Comparison of ENCODE assay signal across 23 cellular contexts in the genomic region with DNA sequence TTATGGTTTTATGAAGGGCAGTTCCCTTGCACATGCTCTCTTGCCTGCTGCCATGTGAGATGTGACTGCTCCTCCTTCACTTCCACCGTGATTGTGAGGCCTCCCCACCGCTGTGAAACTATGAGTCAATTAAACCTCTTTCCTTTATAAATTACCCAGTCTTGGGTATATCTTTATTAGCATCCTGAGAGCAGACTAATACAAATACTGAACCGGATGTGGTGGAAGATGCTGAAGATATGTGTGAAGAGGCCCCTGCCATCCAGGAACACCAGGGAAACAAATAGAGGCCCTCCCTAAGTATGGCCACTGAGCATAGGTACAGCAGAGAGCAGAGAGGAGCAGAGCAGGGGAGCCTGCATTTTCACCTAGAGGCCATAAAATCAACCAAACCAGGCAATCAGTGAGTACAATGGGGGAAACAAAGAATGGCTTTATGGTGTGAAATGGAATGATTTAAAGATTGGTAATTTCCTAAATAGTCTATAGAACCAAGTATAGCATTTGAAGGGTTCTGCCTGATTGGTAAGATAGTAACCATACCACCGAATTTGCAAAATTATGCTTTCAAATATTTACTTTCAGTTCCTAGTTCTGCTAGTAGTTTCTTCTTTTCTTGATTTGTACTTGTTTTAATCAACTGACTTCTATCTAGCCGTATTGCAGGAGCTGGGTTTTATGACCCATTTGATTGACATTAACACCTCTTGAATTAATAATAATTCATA.
DNase-seq lines count a peak whose midpoint lies in the region; ATAC-seq, FAIRE-seq and TF ChIP-seq lines count a peak whose summit lies in the region.
"Had no signal": no experiment of that assay in that cellular context is flagged by ENCODE, and none has a peak within 500 bp of the region (broad histone marks: within the 10 kb centered on the region; RNA-seq: fewer than 3 reads in every experiment).

No MANE protein-coding gene starts in this region.

- no peaks in the 10 kb centered on the region for H3K79me2 ChIP-seq in MM.1S (ENCODE audit: low read length)

- no peak for ATAC-seq in activated CD8-positive, alpha-beta T cell treated with anti-CD3 and anti-CD28 coated beads for 36 hours
- no peak for ATAC-seq in activated CD8-positive, alpha-beta T cell treated with anti-CD3 and anti-CD28 coated beads, Interleukin-2, amount 10 ng/mL, durations not matched to agents 7 days and 5 days
- ATAC-seq in stimulated activated naive B cell treated with anti-CD40 and anti-IgM and Interleukin-4, amounts not matched to agents 10 μg/mL and 1 μg/mL and 100 μg/mL, for 72 hours (replicated peaks) = peak; percentile 45 to 70
- no peak for ATAC-seq in GM18511 (IDR thresholded peaks at IDR 0.05; ENCODE audit: unreplicated experiment)
- ATAC-seq in pancreas = no peak
- ATAC-seq: GM12878, PC-3, SK-N-SH treated with all-trans-retinoic acid at 6 μM for 48 hours had no signal

- H3K4me3 Mint-ChIP-seq in activated CD8-positive, alpha-beta T cell treated with anti-CD3 and anti-CD28 coated beads for 36 hours = no peak overlapping the region
- H3K4me3 Mint-ChIP-seq in activated CD8-positive, alpha-beta T cell treated with anti-CD3 and anti-CD28 coated beads, Interleukin-2, amount 10 ng/mL, durations not matched to agents 7 days and 5 days = no peak overlapping the region
- H3K4me3 Mint-ChIP-seq in stimulated activated naive B cell treated with anti-CD40 and anti-IgM and Interleukin-4, amounts not matched to agents 10 μg/mL and 1 μg/mL and 100 μg/mL, for 72 hours = no peak overlapping the region
- H3K4me3 Mint-ChIP-seq in activated naive CD4-positive, alpha-beta T cell treated with anti-CD3 and anti-CD28 coated beads, Interleukin-2, amount 10 ng/mL, durations not matched to agents 7 days and 5 days = no peak overlapping the region
- H3K4me3 Mint-ChIP-seq: CD4-positive, alpha-beta memory T cell; IgD-negative memory B cell had no signal

- 49 to 70% methylated on average over 5 of the region's 5 CpGs for WGBS in pancreas, 2 donors

- H3K9ac ChIP-seq in MM.1S (ENCODE audit: low read length) = no peak overlapping the region

- H3K27ac ChIP-seq in MM.1S (ENCODE audit: low read length) (peak overlapping the region; percentile 94; the same call in 1 of the 2 replicates), pancreas (no peak overlapping the region)
- H3K27ac ChIP-seq: SJCRH30 had no signal

- H3K36me3 Mint-ChIP-seq in activated CD8-positive, alpha-beta T cell treated with anti-CD3 and anti-CD28 coated beads for 36 hours (ENCODE audit: low read depth) = no peaks in the 10 kb centered on the region
- no peaks in the 10 kb centered on the region for H3K36me3 Mint-ChIP-seq in activated CD8-positive, alpha-beta T cell treated with anti-CD3 and anti-CD28 coated beads, Interleukin-2, amount 10 ng/mL, durations not matched to agents 7 days and 5 days (ENCODE audit: low read depth)
- peaks cover 0 to 6% of the 10 kb centered on the region in 2 donors for H3K36me3 Mint-ChIP-seq in stimulated activated naive B cell treated with anti-CD40 and anti-IgM and Interleukin-4, amounts not matched to agents 10 μg/mL and 1 μg/mL and 100 μg/mL, for 72 hours
- no peaks in the 10 kb centered on the region for H3K36me3 Mint-ChIP-seq in activated naive CD4-positive, alpha-beta T cell treated with anti-CD3 and anti-CD28 coated beads, Interleukin-2, amount 10 ng/mL, durations not matched to agents 7 days and 5 days
- H3K36me3 Mint-ChIP-seq: CD4-positive, alpha-beta memory T cell; IgD-negative memory B cell had no signal

- H3K36me3 ChIP-seq in MM.1S (replicated peaks; ENCODE audit: insufficient read depth, low read length) (no peaks in the 10 kb centered on the region), pancreas (no peaks in the 10 kb centered on the region)
- H3K36me3 ChIP-seq: SJCRH30 had no signal

- no peak overlapping the region for H3K4me2 ChIP-seq in MM.1S (ENCODE audit: low read depth, low read length)

- CTCF ChIA-PET in activated CD8-positive, alpha-beta T cell treated with anti-CD3 and anti-CD28 coated beads for 36 hours (lab: Charles Lee) = no interaction called here
- CTCF ChIA-PET in activated CD8-positive, alpha-beta T cell treated with anti-CD3 and anti-CD28 coated beads, Interleukin-2, amount 10 ng/mL, durations not matched to agents 7 days and 5 days (lab: Charles Lee) = no interaction called here
- CTCF ChIA-PET in activated naive CD4-positive, alpha-beta T cell treated with anti-CD3 and anti-CD28 coated beads, Interleukin-2, amount 10 ng/mL, durations not matched to agents 7 days and 5 days (lab: Charles Lee) = no interaction called here

- no peak for FAIRE-seq in pancreas (lab: Jason Lieb, UNC)
- FAIRE-seq: GM12878 had no signal

- no peaks in the 10 kb centered on the region for H3K9me2 ChIP-seq in MM.1S (replicated peaks; ENCODE audit: insufficient read depth, low read length)

- H3K27me3 ChIP-seq in MM.1S (replicated peaks; ENCODE audit: insufficient read depth, low read length) (no peaks in the 10 kb centered on the region), pancreas (peaks cover 0 to 4% (median 0%) of the 10 kb centered on the region in 4 donors)
- H3K27me3 ChIP-seq: SJCRH30 had no signal

- H3K27me3 Mint-ChIP-seq in activated CD8-positive, alpha-beta T cell treated with anti-CD3 and anti-CD28 coated beads for 36 hours = no peaks in the 10 kb centered on the region
- no peaks in the 10 kb centered on the region for H3K27me3 Mint-ChIP-seq in activated CD8-positive, alpha-beta T cell treated with anti-CD3 and anti-CD28 coated beads, Interleukin-2, amount 10 ng/mL, durations not matched to agents 7 days and 5 days (ENCODE audit: low read depth)
- H3K27me3 Mint-ChIP-seq in stimulated activated naive B cell treated with anti-CD40 and anti-IgM and Interleukin-4, amounts not matched to agents 10 μg/mL and 1 μg/mL and 100 μg/mL, for 72 hours = peaks cover 2 to 28% of the 10 kb centered on the region in 2 donors
- H3K27me3 Mint-ChIP-seq in activated naive CD4-positive, alpha-beta T cell treated with anti-CD3 and anti-CD28 coated beads, Interleukin-2, amount 10 ng/mL, durations not matched to agents 7 days and 5 days = no peaks in the 10 kb centered on the region
- H3K27me3 Mint-ChIP-seq: CD4-positive, alpha-beta memory T cell; IgD-negative memory B cell had no signal

- H3K9me3 Mint-ChIP-seq in activated CD8-positive, alpha-beta T cell treated with anti-CD3 and anti-CD28 coated beads for 36 hours = peaks cover 3% of the 10 kb centered on the region
- H3K9me3 Mint-ChIP-seq in activated CD8-positive, alpha-beta T cell treated with anti-CD3 and anti-CD28 coated beads, Interleukin-2, amount 10 ng/mL, durations not matched to agents 7 days and 5 days (ENCODE audit: insufficient read depth) = peaks cover 9% of the 10 kb centered on the region
- H3K9me3 Mint-ChIP-seq in stimulated activated naive B cell treated with anti-CD40 and anti-IgM and Interleukin-4, amounts not matched to agents 10 μg/mL and 1 μg/mL and 100 μg/mL, for 72 hours = peaks cover 0 to 5% of the 10 kb centered on the region in 2 donors
- peaks cover 10% of the 10 kb centered on the region for H3K9me3 Mint-ChIP-seq in activated naive CD4-positive, alpha-beta T cell treated with anti-CD3 and anti-CD28 coated beads, Interleukin-2, amount 10 ng/mL, durations not matched to agents 7 days and 5 days

- H3K9me3 ChIP-seq in MM.1S (replicated peaks; ENCODE audit: insufficient read depth, low read length) (no peaks in the 10 kb centered on the region), pancreas (no peaks in the 10 kb centered on the region)
- H3K9me3 ChIP-seq: SJCRH30 had no signal

- no peak overlapping the region for H3K27ac Mint-ChIP-seq in activated CD8-positive, alpha-beta T cell treated with anti-CD3 and anti-CD28 coated beads for 36 hours
- no peak overlapping the region for H3K27ac Mint-ChIP-seq in activated CD8-positive, alpha-beta T cell treated with anti-CD3 and anti-CD28 coated beads, Interleukin-2, amount 10 ng/mL, durations not matched to agents 7 days and 5 days
- H3K27ac Mint-ChIP-seq in stimulated activated naive B cell treated with anti-CD40 and anti-IgM and Interleukin-4, amounts not matched to agents 10 μg/mL and 1 μg/mL and 100 μg/mL, for 72 hours = no peak overlapping the region
- H3K27ac Mint-ChIP-seq in activated naive CD4-positive, alpha-beta T cell treated with anti-CD3 and anti-CD28 coated beads, Interleukin-2, amount 10 ng/mL, durations not matched to agents 7 days and 5 days = no peak overlapping the region
- H3K27ac Mint-ChIP-seq: IgD-negative memory B cell had no signal

- intact Hi-C loops in activated CD8-positive, alpha-beta T cell treated with anti-CD3 and anti-CD28 coated beads for 36 hours (cut with micrococcal nuclease) = no loop called here
- intact Hi-C loops in pancreas (cut with DNase I) = no loop called here

- peak; percentile 5 for DNase-seq in activated CD8-positive, alpha-beta T cell treated with anti-CD3 and anti-CD28 coated beads for 36 hours
- no peak for DNase-seq in activated CD8-positive, alpha-beta T cell treated with anti-CD3 and anti-CD28 coated beads, Interleukin-2, amount 10 ng/mL, durations not matched to agents 7 days and 5 days
- DNase-seq in MM.1S (peak; percentile 39), OCI-M1 (lab: John Stamatoyannopoulos, UW) (peak; percentile 29), pancreas (no peak)
- no peak for DNase-seq in stimulated activated naive B cell treated with anti-CD40 and anti-IgM and Interleukin-4, amounts not matched to agents 10 μg/mL and 1 μg/mL and 100 μg/mL, for 72 hours
- no peak for DNase-seq in activated naive CD4-positive, alpha-beta T cell treated with anti-CD3 and anti-CD28 coated beads, Interleukin-2, amount 10 ng/mL, durations not matched to agents 7 days and 5 days
- DNase-seq: CD4-positive, alpha-beta memory T cell; COR-L47; EL; GDM1; GOT3; HCEC 1CT; NCI-H2029; NCI-H446; NCI-H524 treated with DMSO at 0.1 percent for 48 hours; NCI-H774; PC-3; SJCRH30 had no signal

- TF ChIP-seq CTCF in activated CD8-positive, alpha-beta T cell treated with anti-CD3 and anti-CD28 coated beads for 36 hours (IDR thresholded peaks at IDR 0.05) = no peak
- no peak for TF ChIP-seq CTCF in MM.1S (IDR thresholded peaks at IDR 0.05; ENCODE audit: low read length)
- TF ChIP-seq CTCF in pancreas (IDR thresholded peaks at IDR 0.05) = no peak

- POLR2A ChIA-PET in activated CD8-positive, alpha-beta T cell treated with anti-CD3 and anti-CD28 coated beads for 36 hours (lab: Charles Lee) = no interaction called here
- POLR2A ChIA-PET in activated CD8-positive, alpha-beta T cell treated with anti-CD3 and anti-CD28 coated beads, Interleukin-2, amount 10 ng/mL, durations not matched to agents 7 days and 5 days (lab: Charles Lee) = no interaction called here

- H2AFZ ChIP-seq in MM.1S (ENCODE audit: low read length) = no peak overlapping the region

- peaks cover 20% of the 10 kb centered on the region for H3F3A ChIP-seq in MM.1S (ENCODE audit: insufficient read depth, low read length)

- H3K4me3 ChIP-seq in MM.1S (ENCODE audit: low read length) (no peak overlapping the region), pancreas (no peak overlapping the region)
- H3K4me3 ChIP-seq: GM12878, SJCRH30 had no signal

- no peaks in the 10 kb centered on the region for H4K20me1 ChIP-seq in MM.1S (ENCODE audit: insufficient read depth, low read length)

- no peaks in the 10 kb centered on the region for H3K4me1 Mint-ChIP-seq in activated CD8-positive, alpha-beta T cell treated with anti-CD3 and anti-CD28 coated beads for 36 hours (ENCODE audit: low read depth)
- no peaks in the 10 kb centered on the region for H3K4me1 Mint-ChIP-seq in activated CD8-positive, alpha-beta T cell treated with anti-CD3 and anti-CD28 coated beads, Interleukin-2, amount 10 ng/mL, durations not matched to agents 7 days and 5 days (ENCODE audit: low read depth)
- H3K4me1 Mint-ChIP-seq in stimulated activated naive B cell treated with anti-CD40 and anti-IgM and Interleukin-4, amounts not matched to agents 10 μg/mL and 1 μg/mL and 100 μg/mL, for 72 hours = peaks cover 8 to 39% of the 10 kb centered on the region in 2 donors
- H3K4me1 Mint-ChIP-seq in activated naive CD4-positive, alpha-beta T cell treated with anti-CD3 and anti-CD28 coated beads, Interleukin-2, amount 10 ng/mL, durations not matched to agents 7 days and 5 days = no peaks in the 10 kb centered on the region
- H3K4me1 Mint-ChIP-seq: CD4-positive, alpha-beta memory T cell; IgD-negative memory B cell had no signal

- peaks cover 22% of the 10 kb centered on the region for H3K4me1 ChIP-seq in MM.1S (ENCODE audit: low read length)
- no peaks in the 10 kb centered on the region for H3K4me1 ChIP-seq in pancreas
- H3K4me1 ChIP-seq: SJCRH30 had no signal

Comparison
In these comparisons a context has a peak if more than half of its experiments do, and no peak if none do; other contexts are left out.
1. DNase-seq: peak in activated CD8-positive, alpha-beta T cell treated with anti-CD3 and anti-CD28 coated beads for 36 hours (single experiment), MM.1S (single experiment) and OCI-M1 (single experiment); none in activated CD8-positive, alpha-beta T cell treated with anti-CD3 and anti-CD28 coated beads, Interleukin-2, amount 10 ng/mL, durations not matched to agents 7 days and 5 days (single experiment), stimulated activated naive B cell treated with anti-CD40 and anti-IgM and Interleukin-4, amounts not matched to agents 10 μg/mL and 1 μg/mL and 100 μg/mL, for 72 hours (single experiment), pancreas (0 of 6) and activated naive CD4-positive, alpha-beta T cell treated with anti-CD3 and anti-CD28 coated beads, Interleukin-2, amount 10 ng/mL, durations not matched to agents 7 days and 5 days (single experiment).
2. ATAC-seq: peak in stimulated activated naive B cell treated with anti-CD40 and anti-IgM and Interleukin-4, amounts not matched to agents 10 μg/mL and 1 μg/mL and 100 μg/mL, for 72 hours (2 of 2); none in activated CD8-positive, alpha-beta T cell treated with anti-CD3 and anti-CD28 coated beads for 36 hours (single experiment), activated CD8-positive, alpha-beta T cell treated with anti-CD3 and anti-CD28 coated beads, Interleukin-2, amount 10 ng/mL, durations not matched to agents 7 days and 5 days (single experiment), GM18511 (single experiment) and pancreas (0 of 4).